30 cellular contexts compared by ENCODE assay signal in the genomic region with DNA sequence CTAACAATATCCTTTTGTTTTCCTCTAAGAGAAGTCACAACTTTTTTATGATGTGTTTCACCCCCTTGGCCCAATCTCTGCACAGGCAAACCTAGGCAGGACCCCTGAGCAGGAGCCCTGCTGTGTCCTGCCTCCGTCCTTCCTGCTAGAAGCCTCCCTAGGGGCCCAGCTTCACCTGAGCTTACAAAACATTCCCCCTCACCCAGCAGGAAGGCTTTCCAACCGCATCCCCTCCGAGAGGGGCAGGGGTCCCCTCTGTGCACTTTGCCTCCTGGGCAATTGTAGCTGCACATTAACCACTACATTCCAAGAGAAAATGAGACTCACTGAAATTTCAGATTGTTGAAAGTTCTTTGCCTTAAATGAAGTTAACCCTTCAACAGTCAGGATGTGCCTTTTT.
"Had no signal": no experiment of that assay in that cellular context is flagged by ENCODE, and none has a peak within 500 bp of the region (broad histone marks: within the 10 kb centered on the region; RNA-seq: fewer than 3 reads in every experiment).

No MANE protein-coding gene starts in this region.

- FAIRE-seq: keratinocyte had no signal

- H3K36me3 ChIP-seq: left lung, lower lobe of right lung, neutrophil, prostate gland, suprapubic skin, thoracic aorta, tibial artery, upper lobe of right lung had no signal

- H3K36me3 Mint-ChIP-seq: naive thymus-derived CD4-positive, alpha-beta T cell; natural killer cell treated with Interleukin-12 subunit alpha and Interleukin-12 subunit beta and Interleukin-15 and Interleukin-18, amount 100 ng/mL, for 72 hours; stimulated activated naive B cell treated with anti-CD40 and anti-IgM and Interleukin-4, amounts not matched to agents 10 μg/mL and 1 μg/mL and 100 μg/mL, for 72 hours had no signal

- H3K9me3 Mint-ChIP-seq: neural crest cell had no signal

- H3K9me3 ChIP-seq: left lung, lower lobe of right lung, neutrophil, prostate gland, suprapubic skin, thoracic aorta, tibial artery, upper lobe of right lung had no signal

- H3K4me3 ChIP-seq: left lung, lower lobe of right lung, prostate gland, skin epidermis, suprapubic skin, thoracic aorta, tibial artery, upper lobe of right lung had no signal

- H3K27me3 Mint-ChIP-seq: natural killer cell treated with Interleukin-12 subunit alpha and Interleukin-12 subunit beta and Interleukin-15 and Interleukin-18, amount 100 ng/mL, for 72 hours; stimulated activated naive B cell treated with anti-CD40 and anti-IgM and Interleukin-4, amounts not matched to agents 10 μg/mL and 1 μg/mL and 100 μg/mL, for 72 hours had no signal

- H3K27me3 ChIP-seq: left lung, neutrophil, suprapubic skin, tibial artery, upper lobe of right lung had no signal

- H3K27ac Mint-ChIP-seq: naive thymus-derived CD4-positive, alpha-beta T cell; natural killer cell treated with Interleukin-12 subunit alpha and Interleukin-12 subunit beta and Interleukin-15 and Interleukin-18, amount 100 ng/mL, for 72 hours; stimulated activated naive B cell treated with anti-CD40 and anti-IgM and Interleukin-4, amounts not matched to agents 10 μg/mL and 1 μg/mL and 100 μg/mL, for 72 hours had no signal

- H3K27ac ChIP-seq: left lung, lower lobe of right lung, neutrophil, prostate gland, skin epidermis, suprapubic skin, thoracic aorta, tibial artery, upper lobe of right lung had no signal

- ATAC-seq: left cardiac atrium; left lung; right cardiac atrium; sciatic nerve; stimulated activated naive B cell treated with anti-CD40 and anti-IgM and Interleukin-4, amounts not matched to agents 10 μg/mL and 1 μg/mL and 100 μg/mL, for 72 hours; stimulated activated naive CD8-positive, alpha-beta T cell treated with anti-CD3 and anti-CD28 coated beads, Interleukin-15, Interleukin-2, amounts not matched to agents 100 U/mL and 50 U/mL, for 24 hours; upper lobe of right lung had no signal

- DNase-seq: head of caudate nucleus; hippocampal formation; kidney glomerular epithelial cell; left cardiac atrium; left lung; lower lobe of right lung; mammary epithelial cell; mesenchymal stem cell; naive thymus-derived CD4-positive, alpha-beta T cell; occipital lobe; retina; right cardiac atrium; stimulated activated CD4-positive, alpha-beta T cell treated with anti-CD3 and anti-CD28 coated beads, Interleukin-12 subunit alpha, Interleukin-12 subunit beta, amount 100 ng/mL, for 4 hours; stimulated activated CD4-positive, alpha-beta T cell treated with anti-CD3 and anti-CD28 coated beads, Interleukin-15, amount 100 ng/mL, for 24 hours; stimulated activated CD4-positive, alpha-beta T cell treated with anti-CD3 and anti-CD28 coated beads, Interleukin-2, amount 100 ng/mL, for 24 hours; stimulated activated CD4-positive, alpha-beta T cell treated with anti-CD3 and anti-CD28 coated beads, Interleukin-4, amount 100 ng/mL, for 1 hour; stimulated activated naive B cell treated with anti-CD40 and anti-IgM and Interleukin-4, amounts not matched to agents 10 μg/mL and 1 μg/mL and 100 μg/mL, for 72 hours; stimulated activated naive CD8-positive, alpha-beta T cell treated with anti-CD3 and anti-CD28 coated beads, Interleukin-15, Interleukin-2, amounts not matched to agents 100 U/mL and 50 U/mL, for 24 hours; tibial artery; trophoblast cell; upper lobe of right lung had no signal

- H3K4me1 Mint-ChIP-seq: naive thymus-derived CD4-positive, alpha-beta T cell; stimulated activated naive B cell treated with anti-CD40 and anti-IgM and Interleukin-4, amounts not matched to agents 10 μg/mL and 1 μg/mL and 100 μg/mL, for 72 hours had no signal

- H3K4me1 ChIP-seq: left lung, lower lobe of right lung, prostate gland, suprapubic skin, tibial artery, upper lobe of right lung had no signal

- H3K4me3 Mint-ChIP-seq: naive thymus-derived CD4-positive, alpha-beta T cell; natural killer cell treated with Interleukin-12 subunit alpha and Interleukin-12 subunit beta and Interleukin-15 and Interleukin-18, amount 100 ng/mL, for 72 hours; neural crest cell; stimulated activated naive B cell treated with anti-CD40 and anti-IgM and Interleukin-4, amounts not matched to agents 10 μg/mL and 1 μg/mL and 100 μg/mL, for 72 hours had no signal
